Comparison of ENCODE assay signal across 22 cellular contexts in genomic region chr14:62743569-62743968, GRCh38.
"Had no signal": no experiment of that assay in that cellular context is flagged by ENCODE, and none has a peak within 500 bp of the region (broad histone marks: within the 10 kb centered on the region; RNA-seq: fewer than 3 reads in every experiment).

No MANE protein-coding gene starts in this region.

- H3K9me3 ChIP-seq: body of pancreas, lower lobe of right lung had no signal

- H3K9me3 Mint-ChIP-seq: activated naive CD4-positive, alpha-beta T cell treated with anti-CD3 and anti-CD28 coated beads for 36 hours; T-helper 2 cell treated with Interferon-gamma antibody and Interleukin-4, amounts not matched to agents 5 μg/mL and 100 μg/mL, for 36 hours had no signal

- H3K36me3 Mint-ChIP-seq: mesothelial cell of epicardium had no signal

- H3K4me1 ChIP-seq: body of pancreas, lower lobe of right lung had no signal

- H3K36me3 ChIP-seq: lower lobe of right lung had no signal

- H3K4me3 Mint-ChIP-seq: activated CD4-positive, alpha-beta memory T cell treated with anti-CD3 and anti-CD28 coated beads, Interleukin-2, amount 10 ng/mL, durations not matched to agents 7 days and 5 days; activated naive CD4-positive, alpha-beta T cell treated with anti-CD3 and anti-CD28 coated beads for 36 hours; activated T-cell treated with anti-CD3 and anti-CD28 coated beads, Interleukin-2, amount 50 U/mL, for 4 hours; mesothelial cell of epicardium; nephron progenitor cell; T-helper 2 cell treated with Interferon-gamma antibody and Interleukin-4, amounts not matched to agents 5 μg/mL and 100 μg/mL, for 36 hours had no signal

- H3K27me3 ChIP-seq: body of pancreas, dorsolateral prefrontal cortex had no signal

- H3K27ac Mint-ChIP-seq: activated CD4-positive, alpha-beta memory T cell treated with anti-CD3 and anti-CD28 coated beads, Interleukin-2, amount 10 ng/mL, durations not matched to agents 7 days and 5 days; activated naive CD4-positive, alpha-beta T cell treated with anti-CD3 and anti-CD28 coated beads for 36 hours; mesothelial cell of epicardium; nephron progenitor cell; T-helper 2 cell treated with Interferon-gamma antibody and Interleukin-4, amounts not matched to agents 5 μg/mL and 100 μg/mL, for 36 hours had no signal

- H3K4me1 Mint-ChIP-seq: activated CD4-positive, alpha-beta memory T cell treated with anti-CD3 and anti-CD28 coated beads, Interleukin-2, amount 10 ng/mL, durations not matched to agents 7 days and 5 days had no signal

- DNase-seq: activated CD4-positive, alpha-beta memory T cell treated with anti-CD3 and anti-CD28 coated beads, Interleukin-2, amount 10 ng/mL, durations not matched to agents 7 days and 5 days; activated CD4-positive, alpha-beta T cell treated with anti-CD3 and anti-CD28 coated beads for 48 hours; activated CD4-positive, CD25-positive, alpha-beta regulatory T cell; activated naive CD4-positive, alpha-beta T cell treated with anti-CD3 and anti-CD28 coated beads for 36 hours; activated T-cell treated with anti-CD3 and anti-CD28 coated beads, Interleukin-2, amount 50 U/mL, for 4 hours; body of pancreas; caudate nucleus; dorsolateral prefrontal cortex; foreskin fibroblast; islet precursor cell; left colon; lower lobe of right lung; nephron progenitor cell; nucleus accumbens; posterior cingulate gyrus; stimulated activated CD4-positive, alpha-beta T cell treated with anti-CD3 and anti-CD28 coated beads, Interleukin-12 subunit alpha, Interleukin-12 subunit beta, amount 100 ng/mL, for 4 hours; stimulated activated CD4-positive, alpha-beta T cell treated with anti-CD3 and anti-CD28 coated beads, Interleukin-1b, Interleukin-23, amount 100 ng/mL, for 48 hours; stimulated activated CD8-positive, alpha-beta memory T cell treated with anti-CD3 and anti-CD28 coated beads, Interleukin-4, amount 100 ng/mL, for 48 hours; stimulated activated naive CD4-positive, alpha-beta T cell had no signal

- H3K4me3 ChIP-seq: body of pancreas, dorsolateral prefrontal cortex, lower lobe of right lung had no signal

- H3K27me3 Mint-ChIP-seq: activated CD4-positive, alpha-beta memory T cell treated with anti-CD3 and anti-CD28 coated beads, Interleukin-2, amount 10 ng/mL, durations not matched to agents 7 days and 5 days had no signal

- ATAC-seq: activated T-cell treated with anti-CD3 and anti-CD28 coated beads, Interleukin-2, amount 50 U/mL, for 4 hours; body of pancreas; left colon; lower lobe of right lung had no signal

- H3K27ac ChIP-seq: body of pancreas, dorsolateral prefrontal cortex, epithelial cell of prostate, lower lobe of right lung had no signal
